Comparison of ENCODE assay signal across 23 cellular contexts in genomic region chr3:195274259-195274966, GRCh38. TPM values are rescaled to one million over a fixed set of nuclear protein-coding genes. Genes with fewer than 3 reads are reported as not detected.
A peak's percentile ranks its signal among the peaks of the same experiment; 100 is the strongest.
DNase-seq lines count a peak whose midpoint lies in the region; ATAC-seq, FAIRE-seq and TF ChIP-seq lines count a peak whose summit lies in the region.
"Had no signal": no experiment of that assay in that cellular context is flagged by ENCODE, and none has a peak within 500 bp of the region (broad histone marks: within the 10 kb centered on the region; RNA-seq: fewer than 3 reads in every experiment).

No MANE protein-coding gene starts in this region.

- CTCF ChIA-PET in HepG2 (lab: Yijun Ruan, JAX; ENCODE audit: low intra/inter-chr PET ratio, low total read pairs) (no interaction called here), K562 (lab: Yijun Ruan, JAX; ENCODE audit: low intra/inter-chr PET ratio) (no interaction called here)

- no peak for TF ChIP-seq CTCF in HepG2 (CRISPR knock-in tag; IDR thresholded peaks at IDR 0.05)
- TF ChIP-seq CTCF in right lobe of liver (IDR thresholded peaks at IDR 0.05) = no peak
- no peak for TF ChIP-seq CTCF in K562 (IDR thresholded peaks at IDR 0.05 in 2 of 3, conservative IDR thresholded peaks at IDR 0.05 in 1 of 3; ENCODE audit: insufficient read depth in 2 of 3, low read depth in 1 of 3, low read length in 3 of 3)

- ATAC-seq in HepG2 = no peak
- no peak for ATAC-seq in right lobe of liver
- ATAC-seq in K562 = no peak
- ATAC-seq: CD8-positive, alpha-beta T cell; GM12878; GM23338; HCT116 had no signal

- no TSS peak for BruUV-seq in HepG2 (replicated peaks; lab: Mats Ljungman, UMichigan)
- BruUV-seq in K562 (replicated peaks; lab: Mats Ljungman, UMichigan) = no TSS peak

- WGBS in HepG2 (ENCODE audit: low lambda C conversion rate) = 21% methylated on average over 1 of the region's 1 CpG
- WGBS in right lobe of liver (ENCODE audit: insufficient coverage, low coverage, low lambda C conversion rate, missing lambda C conversion rate) = 25% methylated on average over 1 of the region's 1 CpG
- WGBS in K562 (ENCODE audit: insufficient coverage, low coverage, missing lambda C conversion rate) = 0% methylated on average over 1 of the region's 1 CpG

- H4K20me1 ChIP-seq in HepG2 (ENCODE audit: insufficient read depth, low read length) (no peaks in the 10 kb centered on the region), K562 (replicated peaks; ENCODE audit: control insufficient read depth, insufficient read depth, low read length) (peaks cover 1% of the 10 kb centered on the region; the same call in 1 of the 2 replicates)

- in situ Hi-C loops in HepG2 (cut with HindIII; ENCODE audit: extremely low pct_ligation_motif_present, low pct_unique_long_range_greater_than_20kb) = loop anchor here (5.0 kb wide), 1 partner anchor 263 kb away; no protein-coding TSS in a partner anchor
- in situ Hi-C loops in K562 (cut with MboI) = loop anchor here (5.0 kb wide), 1 partner anchor 248 kb away; no protein-coding TSS in a partner anchor

- TF ChIP-seq RAD21 in HepG2 (CRISPR knock-in tag; IDR thresholded peaks at IDR 0.05) = no peak
- no peak for TF ChIP-seq RAD21 in K562 (CRISPR knock-in tag; conservative IDR thresholded peaks at IDR 0.05 in 1 of 2, IDR thresholded peaks at IDR 0.05 in 1 of 2)

- H3K9me3 ChIP-seq in HepG2 (ENCODE audit: low read length) (no peaks in the 10 kb centered on the region), right lobe of liver (no peaks in the 10 kb centered on the region), SK-N-MC (ENCODE audit: low read depth, low read length) (no peaks in the 10 kb centered on the region), K562 (replicated peaks; ENCODE audit: control insufficient read depth, insufficient read depth, low read depth, low read length) (no peaks in the 10 kb centered on the region)
- H3K9me3 ChIP-seq: BLaER1, Caco-2 had no signal

- TF ChIP-seq EP300 in HepG2 (IDR thresholded peaks at IDR 0.05; ENCODE audit: low read depth in 2 of 2, low read length in 2 of 2) (no peak), HepG2 (CRISPR knock-in tag; IDR thresholded peaks at IDR 0.05; ENCODE audit: borderline replicate concordance) (no peak), K562 (IDR thresholded peaks at IDR 0.05; ENCODE audit: low read length) (no peak)

- H3K4me3 ChIP-seq in HepG2 (replicated peaks in 1 of 3; ENCODE audit: insufficient read depth in 1 of 3, low read depth in 2 of 3, low read length in 3 of 3) (no peak overlapping the region), right lobe of liver (no peak overlapping the region), SK-N-MC (no peak overlapping the region), K562 (no peak overlapping the region)
- H3K4me3 ChIP-seq: BLaER1, GM12878, GM23338 had no signal

- H3K4me2 ChIP-seq in HepG2 (ENCODE audit: low read depth, low read length) (no peak overlapping the region; the same call in 1 of the 2 replicates), K562 (ENCODE audit: insufficient read depth, low read length) (no peak overlapping the region)
- H3K4me2 ChIP-seq: BLaER1, GM23338 had no signal

- H3K9me1 ChIP-seq in K562 (ENCODE audit: control insufficient read depth, insufficient read depth, low read length) = no peaks in the 10 kb centered on the region

- no peaks in the 10 kb centered on the region; a peak in 1 of 5 replicates for H3K27me3 ChIP-seq in HepG2 (ENCODE audit: control insufficient read depth in 1 of 2, insufficient read depth in 2 of 2, low read length in 2 of 2)
- H3K27me3 ChIP-seq in right lobe of liver = no peaks in the 10 kb centered on the region
- no peaks in the 10 kb centered on the region for H3K27me3 ChIP-seq in K562 (ENCODE audit: control insufficient read depth in 2 of 2, insufficient read depth in 2 of 2, low read length in 2 of 2)
- H3K27me3 ChIP-seq: BLaER1 had no signal

- TF ChIP-seq POLR2A in HepG2 (IDR thresholded peaks at IDR 0.05; ENCODE audit: insufficient read depth in 1 of 2, low read depth in 2 of 2, low read length in 2 of 2) = no peak
- TF ChIP-seq POLR2A in right lobe of liver (IDR thresholded peaks at IDR 0.05) = no peak
- TF ChIP-seq POLR2A in K562 (conservative IDR thresholded peaks at IDR 0.05) = no peak

- DNase-seq in HepG2 (ENCODE audit: low spot score) (no peak), right lobe of liver (no peak), SK-N-MC (ENCODE audit: low read depth, low spot score) (no peak), K562 (ENCODE audit: extremely low read depth in 1 of 4, low spot score in 3 of 4) (no peak), AG20443 (ENCODE audit: low spot score) (no peak), middle frontal gyrus (ENCODE audit: extremely low spot score, low spot score) (no peak), NCI-H1436 treated with DMSO at 0.1 percent for 48 hours (lab: John Stamatoyannopoulos, UW) (no peak)
- DNase-seq: 8988T; Caco-2; CD4-positive, CD25-positive, alpha-beta regulatory T cell; CD8-positive, alpha-beta T cell; DMS 273 treated with DMSO at 0.1 percent for 48 hours; DMS79; EL; GDM1; H9; HFFc6 had no signal

- H3K4me1 ChIP-seq in HepG2 (ENCODE audit: insufficient read depth, low read length) (peaks cover 36% of the 10 kb centered on the region), right lobe of liver (peaks cover 0 to 23% (median 4%) of the 10 kb centered on the region in 4 donors), K562 (replicated peaks in 1 of 2; ENCODE audit: control insufficient read depth in 2 of 2, insufficient read depth in 2 of 2, low read length in 2 of 2) (peaks cover 12% of the 10 kb centered on the region in 2 experiments)

- POLR2A ChIA-PET in HepG2 (lab: Yijun Ruan, JAX) (interaction anchor here (1.2 kb wide), 1 partner anchor 269 kb away, joined by 3 read pairs; the partner anchor contains the start of gene PPP1R2), K562 (lab: Yijun Ruan, JAX) (interaction anchor here (0.6 to 1.8 kb wide), 5 partner anchors 21 to 249 kb away, joined by 3 to 6 read pairs (median 4); partner anchors contain the start of gene ACAP2)

- no peak for FAIRE-seq in HepG2 (lab: Jason Lieb, UNC)
- no peak for FAIRE-seq in K562 (lab: Jason Lieb, UNC)
- FAIRE-seq: D721Med, GM12878 had no signal

- H3K27ac ChIP-seq in HepG2 (ENCODE audit: extremely low read length, insufficient read depth, low read length) = no peak overlapping the region
- H3K27ac ChIP-seq in right lobe of liver = no peak overlapping the region
- 0 out of 2 replicates have a peak overlapping the region, but pooled peaks have one; percentile 1 for H3K27ac ChIP-seq in SK-N-MC
- no peak overlapping the region for H3K27ac ChIP-seq in K562 (ENCODE audit: extremely low read depth, low read depth, low read length)
- H3K27ac ChIP-seq: BLaER1, C4-2B had no signal

- H3K9ac ChIP-seq in HepG2 (ENCODE audit: insufficient read depth, low read depth, low read length) (no peak overlapping the region), SK-N-MC (ENCODE audit: insufficient read length) (no peak overlapping the region), K562 (ENCODE audit: insufficient read depth in 1 of 2, low read depth in 2 of 2, low read length in 2 of 2) (no peak overlapping the region)
- H3K9ac ChIP-seq: BLaER1 had no signal

- H3K79me2 ChIP-seq in HepG2 (ENCODE audit: insufficient read depth, low read length) (peaks cover 10% of the 10 kb centered on the region), K562 (ENCODE audit: control insufficient read depth, insufficient read depth, low read length) (peaks cover 13% of the 10 kb centered on the region)

- H3K36me3 ChIP-seq in HepG2 (replicated peaks in 1 of 2; ENCODE audit: control insufficient read depth in 1 of 2, insufficient read depth in 2 of 2, low read length in 2 of 2) (no peaks in the 10 kb centered on the region), right lobe of liver (peaks cover 0 to 10% (median 0%) of the 10 kb centered on the region in 4 donors), SK-N-MC (ENCODE audit: insufficient read depth, low read length) (peaks cover 6% of the 10 kb centered on the region), K562 (ENCODE audit: control insufficient read depth, insufficient read depth, low read length) (peaks cover 5% of the 10 kb centered on the region; the same call in 1 of the 3 replicates)

- no peak overlapping the region for H2AFZ ChIP-seq in HepG2 (ENCODE audit: low read length)
- no peak overlapping the region for H2AFZ ChIP-seq in K562 (ENCODE audit: low read depth, low read length)
- H2AFZ ChIP-seq: GM23338 had no signal

- intact Hi-C loops in HepG2 (cut with micrococcal nuclease; ENCODE audit: unreplicated experiment) = loop anchor here (5.0 kb wide), 1 partner anchor 268 kb away; the partner anchor contains the start of gene PPP1R2
- intact Hi-C loops in right lobe of liver (cut with DNase I) = loop anchor here in 1 of 2 donors (5.0 kb wide), 1 partner anchor 248 kb away; no protein-coding TSS in a partner anchor
- intact Hi-C loops in K562 (cut with micrococcal nuclease) = loop anchor here (5.0 to 10.0 kb wide), 3 partner anchors 183 to 430 kb away; partner anchors contain the start of gene PPP1R2

RNA-seq across cellular contexts. Expression of gene XXYLT1, which starts 3.5 kb away (rescaled TPM):
- total RNA-seq in HepG2 (2016; rRNA removed; fragmentation: Illumina TruSeq; extraction: Trizol) (10.8 and 19.0 TPM in 2 replicates), right lobe of liver (1 to 10 TPM; 1.7 to 6.5 (median 2.1) TPM), K562 (2014; rRNA removed) (18.9 and 21.3 TPM in 2 replicates), K562 (2014; rRNA removed; fragmentation: Illumina TruSeq; extraction: Trizol) (9.4 and 10.7 TPM in 2 replicates), K562 (2015; rRNA removed; fragmentation: Illumina TruSeq; extraction: Trizol) (13.8 and 15.0 TPM in 2 replicates), K562 (2021) (18.0 and 18.4 TPM in 2 replicates)
- total RNA-seq in HepG2 (2016; cell fraction: cytosol; rRNA removed; fragmentation: Illumina TruSeq; extraction: Trizol; ENCODE audit: low read depth) = 4.3 and 4.5 TPM in 2 replicates
- total RNA-seq in HepG2 (2016; cell fraction: insoluble cytoplasmic fraction; rRNA removed; fragmentation: Illumina TruSeq; extraction: Trizol) = 10.4 and 20.3 TPM in 2 replicates
- 12.8 and 12.9 TPM in 2 replicates for total RNA-seq in HepG2 (2016; cell fraction: membrane; rRNA removed; fragmentation: Illumina TruSeq; extraction: Trizol)
- total RNA-seq in HepG2 (2016; cell fraction: nucleus; rRNA removed; fragmentation: Illumina TruSeq; extraction: Trizol) = 16.1 and 20.9 TPM in 2 replicates
- polyA plus RNA-seq in HepG2 (2011; rRNA removed) (17.3 and 17.7 TPM in 2 replicates), K562 (2011; rRNA removed) (14.2 and 14.9 TPM in 2 replicates), K562 (2014; fragmentation: Illumina TruSeq; extraction: Trizol) (14.3 and 15.6 TPM in 2 replicates), K562 (2014; fragmentation: Nextera tagmentation; extraction: Ambion mirVana) (1 to 10 TPM; 1.9 to 2.9 TPM), K562 (2014; rRNA removed) (14.2 and 15.6 TPM in 2 replicates)
- polyA plus RNA-seq in HepG2 (2011; cell fraction: cytosol; rRNA removed) = 15.9 and 19.5 TPM in 2 replicates
- polyA plus RNA-seq in HepG2 (2011; cell fraction: nucleus; rRNA removed) = 18.3 and 18.9 TPM in 2 replicates
- polyA plus RNA-seq in HepG2 (2012) = 10.5 and 13.0 TPM in 2 replicates
- 4.4 and 5.4 TPM in 2 replicates for polyA plus RNA-seq in HepG2 (2016; cell fraction: cytosol; fragmentation: Illumina TruSeq; extraction: Trizol; ENCODE audit: low read depth)
- 14.3 TPM in 2 replicates for polyA plus RNA-seq in HepG2 (2016; cell fraction: insoluble cytoplasmic fraction; fragmentation: Illumina TruSeq; extraction: Trizol; ENCODE audit: low read depth)
- 11.9 and 12.4 TPM in 2 replicates for polyA plus RNA-seq in HepG2 (2016; cell fraction: membrane; fragmentation: Illumina TruSeq; extraction: Trizol; ENCODE audit: low read depth)
- polyA plus RNA-seq in HepG2 (2016; cell fraction: nucleus; fragmentation: Illumina TruSeq; extraction: Trizol; ENCODE audit: insufficient read depth, low read depth) = 33.9 and 35.1 TPM in 2 replicates
- polyA minus RNA-seq in HepG2 (2011; rRNA and poly(A)+ RNA removed; ENCODE audit: low replicate concordance) = 33.1 and 37.8 TPM in 2 replicates
- polyA minus RNA-seq in HepG2 (2011; cell fraction: cytosol; rRNA and poly(A)+ RNA removed) = 15.1 and 17.0 TPM in 2 replicates
- 11.8 and 13.2 TPM in 2 replicates for polyA minus RNA-seq in HepG2 (2011; cell fraction: nucleus; rRNA and poly(A)+ RNA removed)
- 19.3 and 36.1 TPM in 2 replicates for total RNA-seq in K562 (2011; cell fraction: chromatin; rRNA removed; ENCODE audit: low replicate concordance)
- 35.1 and 39.5 TPM in 2 replicates for total RNA-seq in K562 (2011; cell fraction: nucleolus; rRNA removed)
- 26.9 and 30.3 TPM in 2 replicates for total RNA-seq in K562 (2011; cell fraction: nucleoplasm; rRNA removed)
- polyA plus RNA-seq in K562 (2011; cell fraction: cytosol; rRNA removed) = 16.6 and 23.1 TPM in 2 replicates
- 8.6 and 13.0 TPM in 2 replicates for polyA plus RNA-seq in K562 (2011; cell fraction: nucleus; rRNA removed)
- polyA plus RNA-seq in K562 (2012) = 15.3 and 24.2 TPM in 2 replicates
- 9.1 and 12.3 TPM in 2 replicates for polyA minus RNA-seq in K562 (2011; rRNA and poly(A)+ RNA removed)
- 18.4 and 20.8 TPM in 2 replicates for polyA minus RNA-seq in K562 (2011; cell fraction: cytosol; rRNA and poly(A)+ RNA removed)
- 11.9 and 16.0 TPM in 2 replicates for polyA minus RNA-seq in K562 (2011; cell fraction: nucleus; rRNA and poly(A)+ RNA removed)

Comparison
In these comparisons a context has a peak if more than half of its experiments do, and no peak if none do; other contexts are left out.
1. Of the 241 proteins assayed by ChIP-seq in both HepG2 and K562: peak only in HepG2: FOXA3; only in K562: MEIS2; in both: none; in neither: 237; mixed calls (peak in some experiments, not most) for 2.